Comparison of ENCODE assay signal across 37 cellular contexts in the genomic region with DNA sequence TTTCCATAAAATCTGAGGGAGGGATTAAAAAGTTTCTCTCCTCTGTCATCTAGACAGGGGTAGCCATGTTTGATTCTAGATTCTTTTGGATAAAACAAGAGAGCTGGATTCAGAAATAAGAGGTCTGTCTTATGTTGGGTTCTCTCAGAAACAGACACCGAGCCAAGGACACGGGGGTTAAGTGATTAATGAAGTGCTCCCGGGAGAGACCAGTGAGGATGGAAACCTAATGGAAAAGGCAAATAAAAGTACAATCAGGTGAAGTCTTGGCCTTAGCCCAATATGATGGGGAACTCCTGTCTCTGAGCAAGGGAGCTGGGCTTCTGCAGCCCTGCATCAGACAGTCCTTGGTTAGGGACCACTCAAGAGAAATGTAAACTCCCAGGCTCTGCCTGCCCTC.
"Had no signal": no experiment of that assay in that cellular context is flagged by ENCODE, and none has a peak within 500 bp of the region (broad histone marks: within the 10 kb centered on the region; RNA-seq: fewer than 3 reads in every experiment).

No MANE protein-coding gene starts in this region.

- H3K27ac Mint-ChIP-seq: activated naive CD4-positive, alpha-beta T cell treated with anti-CD3 and anti-CD28 coated beads for 36 hours; activated naive CD4-positive, alpha-beta T cell treated with anti-CD3 and anti-CD28 coated beads, Interleukin-2, amount 10 ng/mL, durations not matched to agents 7 days and 5 days; activated naive CD4-positive, alpha-beta T cell treated with anti-CD3 and anti-CD28 coated beads, Interleukin-2, amount 50 U/mL, for 24 hours; activated naive CD4-positive, alpha-beta T cell treated with anti-CD3 and anti-CD28 coated beads, Interleukin-2, amount 50 U/mL, for 72 hours; activated naive CD8-positive, alpha-beta T cell; activated naive CD8-positive, alpha-beta T cell treated with anti-CD3 and anti-CD28 coated beads for 36 hours; activated naive CD8-positive, alpha-beta T cell treated with anti-CD3 and anti-CD28 coated beads, Interleukin-2, amount 10 ng/mL, durations not matched to agents 7 days and 5 days; activated naive CD8-positive, alpha-beta T cell treated with anti-CD3 and anti-CD28 coated beads, Interleukin-2, amount 50 U/mL, for 24 hours; activated T-cell treated with anti-CD3 and anti-CD28 coated beads, Interleukin-2, amount 50 U/mL, for 24 hours; activated T-cell treated with anti-CD3 and anti-CD28 coated beads, Interleukin-2, amount 50 U/mL, for 72 hours; activated T-helper 1 cell treated with anti-CD3 and anti-CD28 coated beads, Interleukin-12 subunit alpha, Interleukin-12 subunit beta, Interleukin-2, Interleukin-4 antibody, amounts not matched to agents 30 ng/mL and 10 ng/mL and 1 ng/mL, durations not matched to agents 14 hours and 24 hours and 36 hours; activated T-helper 17 cell treated with anti-CD3 and anti-CD28 coated beads, Interleukin-2, amount 50 U/mL, for 72 hours; activated T-helper 2 cell treated with anti-CD3 and anti-CD28 coated beads, Interferon-gamma antibody, Interleukin-2, Interleukin-4, amounts not matched to agents 10 μg/mL and 5 μg/mL and 100 μg/mL, durations not matched to agents 14 hours and 24 hours and 36 hours had no signal

- ATAC-seq: activated naive CD4-positive, alpha-beta T cell treated with anti-CD3 and anti-CD28 coated beads, Interleukin-2, amount 50 U/mL, for 72 hours; activated naive CD8-positive, alpha-beta T cell treated with anti-CD3 and anti-CD28 coated beads, Interleukin-2, amount 50 U/mL, for 24 hours; activated T-cell treated with anti-CD3 and anti-CD28 coated beads, Interleukin-2, amount 50 U/mL, for 4 hours; activated T-cell treated with anti-CD3 and anti-CD28 coated beads, Interleukin-2, amount 50 U/mL, for 72 hours; activated T-helper 17 cell treated with anti-CD3 and anti-CD28 coated beads, Interleukin-2, amount 50 U/mL, for 72 hours; body of pancreas had no signal

- DNase-seq: activated effector memory CD4-positive, alpha-beta T cell treated with anti-CD3 and anti-CD28 coated beads, Interleukin-2, amount 50 U/mL, for 16 hours; activated effector memory CD4-positive, alpha-beta T cell treated with Interleukin-2 at 50 U/mL for 16 hours; activated gamma-delta T cell; activated gamma-delta T cell treated with Interleukin-2 at 50 U/mL for 16 hours; activated naive CD4-positive, alpha-beta T cell; activated naive CD4-positive, alpha-beta T cell treated with anti-CD3 and anti-CD28 coated beads for 36 hours; activated naive CD4-positive, alpha-beta T cell treated with anti-CD3 and anti-CD28 coated beads, Interleukin-2, amount 10 ng/mL, durations not matched to agents 7 days and 5 days; activated naive CD4-positive, alpha-beta T cell treated with anti-CD3 and anti-CD28 coated beads, Interleukin-2, amount 50 U/mL, for 16 hours; activated naive CD4-positive, alpha-beta T cell treated with Interleukin-2 at 50 U/mL for 16 hours; activated naive CD8-positive, alpha-beta T cell treated with anti-CD3 and anti-CD28 coated beads for 36 hours; activated naive CD8-positive, alpha-beta T cell treated with anti-CD3 and anti-CD28 coated beads, Interleukin-2, amount 10 ng/mL, durations not matched to agents 7 days and 5 days; activated naive CD8-positive, alpha-beta T cell treated with anti-CD3 and anti-CD28 coated beads, Interleukin-2, amount 50 U/mL, for 24 hours; activated T-cell treated with anti-CD3 and anti-CD28 coated beads, Interleukin-2, amount 50 U/mL, for 1 hour; activated T-cell treated with anti-CD3 and anti-CD28 coated beads, Interleukin-2, amount 50 U/mL, for 24 hours; activated T-cell treated with anti-CD3 and anti-CD28 coated beads, Interleukin-2, amount 50 U/mL, for 4 hours; activated T-cell treated with anti-CD3 and anti-CD28 coated beads, Interleukin-2, amount 50 U/mL, for 48 hours; activated T-cell treated with anti-CD3 and anti-CD28 coated beads, Interleukin-2, amount 50 U/mL, for 72 hours; adrenal gland; amniotic stem cell; amygdala; anterior cingulate cortex; aorta; body of pancreas; brain microvascular endothelial cell; caudate nucleus; central memory CD4-positive, alpha-beta T cell; cerebellar nuclear complex had no signal

- H3K4me3 ChIP-seq: adrenal gland, ascending aorta, body of pancreas, breast epithelium had no signal

- H3K4me1 ChIP-seq: ascending aorta, breast epithelium had no signal

- H3K27me3 Mint-ChIP-seq: activated naive CD4-positive, alpha-beta T cell treated with anti-CD3 and anti-CD28 coated beads, Interleukin-2, amount 50 U/mL, for 24 hours; brain had no signal

- H3K9me3 Mint-ChIP-seq: activated naive CD4-positive, alpha-beta T cell treated with anti-CD3 and anti-CD28 coated beads for 36 hours; activated naive CD4-positive, alpha-beta T cell treated with anti-CD3 and anti-CD28 coated beads, Interleukin-2, amount 10 ng/mL, durations not matched to agents 7 days and 5 days; activated naive CD4-positive, alpha-beta T cell treated with anti-CD3 and anti-CD28 coated beads, Interleukin-2, amount 50 U/mL, for 24 hours; activated naive CD4-positive, alpha-beta T cell treated with anti-CD3 and anti-CD28 coated beads, Interleukin-2, amount 50 U/mL, for 72 hours; activated naive CD8-positive, alpha-beta T cell treated with anti-CD3 and anti-CD28 coated beads for 36 hours; activated naive CD8-positive, alpha-beta T cell treated with anti-CD3 and anti-CD28 coated beads, Interleukin-2, amount 10 ng/mL, durations not matched to agents 7 days and 5 days; activated naive CD8-positive, alpha-beta T cell treated with anti-CD3 and anti-CD28 coated beads, Interleukin-2, amount 50 U/mL, for 24 hours; activated T-cell treated with anti-CD3 and anti-CD28 coated beads, Interleukin-2, amount 50 U/mL, for 24 hours; activated T-cell treated with anti-CD3 and anti-CD28 coated beads, Interleukin-2, amount 50 U/mL, for 4 hours; activated T-cell treated with anti-CD3 and anti-CD28 coated beads, Interleukin-2, amount 50 U/mL, for 72 hours; activated T-helper 1 cell treated with anti-CD3 and anti-CD28 coated beads, Interleukin-12 subunit alpha, Interleukin-12 subunit beta, Interleukin-2, Interleukin-4 antibody, amounts not matched to agents 30 ng/mL and 10 ng/mL and 1 ng/mL, durations not matched to agents 14 hours and 24 hours and 36 hours; activated T-helper 17 cell treated with anti-CD3 and anti-CD28 coated beads, Interleukin-2, amount 50 U/mL, for 72 hours; activated T-helper 2 cell treated with anti-CD3 and anti-CD28 coated beads, Interferon-gamma antibody, Interleukin-2, Interleukin-4, amounts not matched to agents 10 μg/mL and 5 μg/mL and 100 μg/mL, durations not matched to agents 14 hours and 24 hours and 36 hours; central memory CD8-positive, alpha-beta T cell had no signal

- H3K27ac ChIP-seq: adrenal gland, ascending aorta, body of pancreas, brain microvascular endothelial cell, breast epithelium had no signal

- H3K4me3 Mint-ChIP-seq: activated naive CD4-positive, alpha-beta T cell treated with anti-CD3 and anti-CD28 coated beads for 36 hours; activated naive CD4-positive, alpha-beta T cell treated with anti-CD3 and anti-CD28 coated beads, Interleukin-2, amount 10 ng/mL, durations not matched to agents 7 days and 5 days; activated naive CD4-positive, alpha-beta T cell treated with anti-CD3 and anti-CD28 coated beads, Interleukin-2, amount 50 U/mL, for 24 hours; activated naive CD8-positive, alpha-beta T cell; activated naive CD8-positive, alpha-beta T cell treated with anti-CD3 and anti-CD28 coated beads for 36 hours; activated naive CD8-positive, alpha-beta T cell treated with anti-CD3 and anti-CD28 coated beads, Interleukin-2, amount 10 ng/mL, durations not matched to agents 7 days and 5 days; activated naive CD8-positive, alpha-beta T cell treated with anti-CD3 and anti-CD28 coated beads, Interleukin-2, amount 50 U/mL, for 24 hours; activated T-cell treated with anti-CD3 and anti-CD28 coated beads, Interleukin-2, amount 50 U/mL, for 24 hours; activated T-cell treated with anti-CD3 and anti-CD28 coated beads, Interleukin-2, amount 50 U/mL, for 4 hours; activated T-cell treated with anti-CD3 and anti-CD28 coated beads, Interleukin-2, amount 50 U/mL, for 72 hours; activated T-helper 1 cell treated with anti-CD3 and anti-CD28 coated beads, Interleukin-12 subunit alpha, Interleukin-12 subunit beta, Interleukin-2, Interleukin-4 antibody, amounts not matched to agents 30 ng/mL and 10 ng/mL and 1 ng/mL, durations not matched to agents 14 hours and 24 hours and 36 hours; activated T-helper 17 cell treated with anti-CD3 and anti-CD28 coated beads, Interleukin-2, amount 50 U/mL, for 72 hours; brain; central memory CD8-positive, alpha-beta T cell had no signal

- H3K4me1 Mint-ChIP-seq: activated naive CD4-positive, alpha-beta T cell treated with anti-CD3 and anti-CD28 coated beads, Interleukin-2, amount 10 ng/mL, durations not matched to agents 7 days and 5 days; activated naive CD4-positive, alpha-beta T cell treated with anti-CD3 and anti-CD28 coated beads, Interleukin-2, amount 50 U/mL, for 24 hours; activated naive CD8-positive, alpha-beta T cell treated with anti-CD3 and anti-CD28 coated beads for 36 hours; activated naive CD8-positive, alpha-beta T cell treated with anti-CD3 and anti-CD28 coated beads, Interleukin-2, amount 10 ng/mL, durations not matched to agents 7 days and 5 days; activated naive CD8-positive, alpha-beta T cell treated with anti-CD3 and anti-CD28 coated beads, Interleukin-2, amount 50 U/mL, for 24 hours; activated T-helper 17 cell treated with anti-CD3 and anti-CD28 coated beads, Interleukin-2, amount 50 U/mL, for 72 hours; central memory CD8-positive, alpha-beta T cell had no signal

- H3K27me3 ChIP-seq: adrenal gland, ascending aorta, body of pancreas, brain microvascular endothelial cell, breast epithelium had no signal

- H3K9me3 ChIP-seq: adrenal gland, ascending aorta, body of pancreas, breast epithelium had no signal

- H3K36me3 Mint-ChIP-seq: activated naive CD4-positive, alpha-beta T cell treated with anti-CD3 and anti-CD28 coated beads, Interleukin-2, amount 10 ng/mL, durations not matched to agents 7 days and 5 days; activated naive CD4-positive, alpha-beta T cell treated with anti-CD3 and anti-CD28 coated beads, Interleukin-2, amount 50 U/mL, for 24 hours; activated naive CD4-positive, alpha-beta T cell treated with anti-CD3 and anti-CD28 coated beads, Interleukin-2, amount 50 U/mL, for 72 hours; activated naive CD8-positive, alpha-beta T cell; activated naive CD8-positive, alpha-beta T cell treated with anti-CD3 and anti-CD28 coated beads for 36 hours; activated naive CD8-positive, alpha-beta T cell treated with anti-CD3 and anti-CD28 coated beads, Interleukin-2, amount 10 ng/mL, durations not matched to agents 7 days and 5 days; brain had no signal

- H3K36me3 ChIP-seq: adrenal gland, ascending aorta, brain microvascular endothelial cell, breast epithelium had no signal
